Comparison of ENCODE assay signal across 18 cellular contexts in genomic region chr3:33006571-33007286, GRCh38. TPM values are rescaled to one million over a fixed set of nuclear protein-coding genes. Genes with fewer than 3 reads are reported as not detected.
DNase-seq lines count a peak whose midpoint lies in the region; ATAC-seq and TF ChIP-seq lines count a peak whose summit lies in the region.
"Had no signal": no experiment of that assay in that cellular context is flagged by ENCODE, and none has a peak within 500 bp of the region (broad histone marks: within the 10 kb centered on the region; RNA-seq: fewer than 3 reads in every experiment).

No MANE protein-coding gene starts in this region.

- no peaks in the 10 kb centered on the region for H3K36me3 ChIP-seq in thymus (ENCODE audit: control insufficient read depth, insufficient read depth)

- H3K27ac ChIP-seq in thymus (ENCODE audit: low read depth): peak overlapping the region; percentile 31
- H3K27ac ChIP-seq: right atrium auricular region, tibial artery, VCaP had no signal

- no peaks in the 10 kb centered on the region for H3K9me3 ChIP-seq in thymus (ENCODE audit: control insufficient read depth)
- H3K9me3 ChIP-seq: right atrium auricular region had no signal

- no peaks in the 10 kb centered on the region for H3K27me3 ChIP-seq in thymus (ENCODE audit: control insufficient read depth, insufficient read depth)
- H3K27me3 ChIP-seq: right atrium auricular region, tibial artery had no signal

- H3K4me3 ChIP-seq in fibroblast of villous mesenchyme (ENCODE audit: low read depth, low read length) (no peak overlapping the region), thymus (ENCODE audit: low read length) (no peak overlapping the region)
- H3K4me3 ChIP-seq: right atrium auricular region, tibial artery had no signal

- TF ChIP-seq POLR2A in erythroblast (IDR thresholded peaks at IDR 0.05; ENCODE audit: low read length): no peak

- no peak for TF ChIP-seq CTCF in fibroblast of villous mesenchyme (IDR thresholded peaks at IDR 0.05; ENCODE audit: insufficient read depth, low read depth, low read length)

- 94% methylated on average over 5 of the region's 5 CpGs for WGBS in thymus

- peaks cover 18% of the 10 kb centered on the region for H3K4me1 ChIP-seq in thymus (ENCODE audit: control insufficient read depth, insufficient read depth, low read length)

- no peak for ATAC-seq in HG03457 (IDR thresholded peaks at IDR 0.05; ENCODE audit: unreplicated experiment)

- DNase-seq in stimulated activated CD4-positive, alpha-beta T cell treated with anti-CD3 and anti-CD28 coated beads, Interleukin-4, amount 100 ng/mL, for 24 hours: peak; percentile 58
- no peak for DNase-seq in stimulated activated CD4-positive, alpha-beta T cell treated with anti-CD3 and anti-CD28 coated beads, Interleukin-2, amount 100 ng/mL, for 48 hours
- DNase-seq in activated CD4-positive, alpha-beta T cell treated with anti-CD3 and anti-CD28 coated beads, Interleukin-2, amount 50 U/mL, for 48 hours: peak; percentile 52 to 63
- peak; percentile 79 for DNase-seq in fibroblast of villous mesenchyme (ENCODE audit: low read depth)
- no peak for DNase-seq in erythroblast (lab: John Stamatoyannopoulos, UW)
- DNase-seq: aorta, cerebellar nuclear complex, GOT3, hypothalamus, NCI-H2029, NCI-H446 treated with DMSO at 0.1 percent for 48 hours, occipital lobe, tibial artery had no signal

RNA-seq across cellular contexts. Expression of gene CCR4, which starts 55.3 kb away (rescaled TPM):
- not detected in 2 replicates for total RNA-seq in fibroblast of villous mesenchyme
- polyA plus RNA-seq in thymus: 27.9 TPM
- total RNA-seq: kidney epithelial cell, occipital lobe had no signal
- polyA plus RNA-seq: aorta had no signal

Comparison
In these comparisons a context has a peak if more than half of its experiments do, and no peak if none do; other contexts are left out.
1. DNase-seq: peak in stimulated activated CD4-positive, alpha-beta T cell treated with anti-CD3 and anti-CD28 coated beads, Interleukin-4, amount 100 ng/mL, for 24 hours (single experiment), activated CD4-positive, alpha-beta T cell treated with anti-CD3 and anti-CD28 coated beads, Interleukin-2, amount 50 U/mL, for 48 hours (2 of 2) and fibroblast of villous mesenchyme (single experiment); none in stimulated activated CD4-positive, alpha-beta T cell treated with anti-CD3 and anti-CD28 coated beads, Interleukin-2, amount 100 ng/mL, for 48 hours (0 of 2) and erythroblast (0 of 2).